ENCODE assay signal across 8 cellular contexts in genomic region chr13:70568571-70568970, GRCh38.
DNase-seq lines count a peak whose midpoint lies in the region; ATAC-seq and TF ChIP-seq lines count a peak whose summit lies in the region.

No MANE protein-coding gene starts in this region.

- H4K20me1 ChIP-seq in fibroblast of lung (ENCODE audit: control insufficient read depth, extremely low read depth, insufficient read depth, low read length) = no peaks in the 10 kb centered on the region

- POLR2A ChIA-PET in Panc1 (lab: Charles Lee) = no interaction called here

- no peaks in the 10 kb centered on the region for H3K36me3 Mint-ChIP-seq in activated naive CD8-positive, alpha-beta T cell treated with anti-CD3 and anti-CD28 coated beads for 36 hours

- H3K4me2 ChIP-seq in fibroblast of lung (ENCODE audit: extremely low read depth, insufficient read depth, low read length) = no peak overlapping the region

- CTCF ChIA-PET in Panc1 (lab: Charles Lee) = no interaction called here

- intact Hi-C loops in Panc1 (cut with micrococcal nuclease; ENCODE audit: unreplicated experiment) = loop anchor here (2.0 to 10.0 kb wide), 4 partner anchors 234 to 1584 kb away; no protein-coding TSS in a partner anchor

- no peak overlapping the region for H3K27ac ChIP-seq in Panc1 (ENCODE audit: low read length)
- H3K27ac ChIP-seq in fibroblast of lung (ENCODE audit: insufficient read depth, low read length) = no peak overlapping the region

- DNase-seq in D341Med (ENCODE audit: low spot score) (peak; percentile 38), Panc1 (ENCODE audit: low read depth, low spot score) (peak; percentile 27), fibroblast of lung (ENCODE audit: low read depth in 2 of 2) (peak; percentile 16 to 66), retina (peak; percentile 15), HCEC 1CT (no peak)
- DNase-seq in activated naive CD8-positive, alpha-beta T cell treated with anti-CD3 and anti-CD28 coated beads for 36 hours = no peak

- no peaks in the 10 kb centered on the region for H3K4me1 Mint-ChIP-seq in activated naive CD8-positive, alpha-beta T cell treated with anti-CD3 and anti-CD28 coated beads for 36 hours

- no peak overlapping the region for H3K9ac ChIP-seq in fibroblast of lung (ENCODE audit: insufficient read depth, low read length)

- in situ Hi-C loops in Panc1 (cut with HindIII; ENCODE audit: low pct_unique_long_range_greater_than_20kb, low sequenced_read_pairs) = no loop called here

- H3K27ac Mint-ChIP-seq in activated naive CD8-positive, alpha-beta T cell treated with anti-CD3 and anti-CD28 coated beads for 36 hours = no peak overlapping the region

- no peaks in the 10 kb centered on the region for H3K27me3 Mint-ChIP-seq in activated naive CD8-positive, alpha-beta T cell treated with anti-CD3 and anti-CD28 coated beads for 36 hours

- no peak overlapping the region for H3K4me3 Mint-ChIP-seq in activated naive CD8-positive, alpha-beta T cell treated with anti-CD3 and anti-CD28 coated beads for 36 hours

- H2AFZ ChIP-seq in fibroblast of lung (ENCODE audit: low read length) = no peak overlapping the region

- H3K36me3 ChIP-seq in Panc1 (ENCODE audit: control insufficient read depth, insufficient read depth, low read length) (no peaks in the 10 kb centered on the region), fibroblast of lung (ENCODE audit: control insufficient read depth, insufficient read depth, low read length) (no peaks in the 10 kb centered on the region)

- ATAC-seq in GM19395 (IDR thresholded peaks at IDR 0.05; ENCODE audit: unreplicated experiment) (peak; percentile 85), HG03469 (IDR thresholded peaks at IDR 0.05; ENCODE audit: unreplicated experiment) (peak; percentile 81), Panc1 (no peak)

- TF ChIP-seq CTCF in Panc1 (IDR thresholded peaks at IDR 0.05) = peak; percentile 47; the same call in 1 of the 2 replicates
- TF ChIP-seq CTCF in fibroblast of lung (conservative IDR thresholded peaks at IDR 0.05 in 1 of 2, IDR thresholded peaks at IDR 0.05 in 1 of 2; ENCODE audit: low read depth in 1 of 2, low read length in 2 of 2) = peak in 1 of 2 donors; percentile 67

- no peaks in the 10 kb centered on the region for H3K9me3 ChIP-seq in Panc1 (ENCODE audit: control insufficient read depth, insufficient read depth, low read depth, low read length)
- H3K9me3 ChIP-seq in fibroblast of lung (ENCODE audit: control insufficient read depth, insufficient read depth, low read depth, low read length) = no peaks in the 10 kb centered on the region

- no peaks in the 10 kb centered on the region for H3K4me1 ChIP-seq in Panc1 (ENCODE audit: control insufficient read depth, insufficient read depth, low read length)
- no peaks in the 10 kb centered on the region for H3K4me1 ChIP-seq in fibroblast of lung (ENCODE audit: control insufficient read depth, extremely low read depth, insufficient read depth, low read length)

- BruUV-seq in Panc1 (replicated peaks; lab: Mats Ljungman, UMichigan) = no TSS peak

- H3K27me3 ChIP-seq in Panc1 (ENCODE audit: control insufficient read depth, insufficient read depth, low read length) = no peaks in the 10 kb centered on the region
- H3K27me3 ChIP-seq in fibroblast of lung (ENCODE audit: control insufficient read depth, insufficient read depth, low read length) = no peaks in the 10 kb centered on the region

- no peaks in the 10 kb centered on the region for H3K9me3 Mint-ChIP-seq in activated naive CD8-positive, alpha-beta T cell treated with anti-CD3 and anti-CD28 coated beads for 36 hours

- H3K4me3 ChIP-seq in Panc1 (ENCODE audit: low read depth in 2 of 2, low read length in 2 of 2) (peak overlapping the region; percentile 21 to 43; a peak in 2 of 4 replicates), fibroblast of lung (replicated peaks in 1 of 4; ENCODE audit: control extremely low read depth in 1 of 4, insufficient read depth in 1 of 4, low read depth in 3 of 4, low read length in 4 of 4) (peak overlapping the region in 1 of 4 experiments; percentile 21)

- no peaks in the 10 kb centered on the region for H3K79me2 ChIP-seq in fibroblast of lung (ENCODE audit: control insufficient read depth, insufficient read depth, low read length)

Comparison
In these comparisons a context has a peak if more than half of its experiments do, and no peak if none do; other contexts are left out.
1. DNase-seq: peak in D341Med (single experiment), Panc1 (single experiment), fibroblast of lung (2 of 2) and retina (single experiment); none in HCEC 1CT (single experiment) and activated naive CD8-positive, alpha-beta T cell treated with anti-CD3 and anti-CD28 coated beads for 36 hours (single experiment).